In genomic region chr2:29017716-29018275, GRCh38 we compare ENCODE assay signal across 31 cellular contexts. TPM values are rescaled to one million over a fixed set of nuclear protein-coding genes. Genes with fewer than 3 reads are reported as not detected.
A peak's percentile ranks its signal among the peaks of the same experiment; 100 is the strongest.
DNase-seq lines count a peak whose midpoint lies in the region; ATAC-seq and TF ChIP-seq lines count a peak whose summit lies in the region.
"Had no signal": no experiment of that assay in that cellular context is flagged by ENCODE, and none has a peak within 500 bp of the region (broad histone marks: within the 10 kb centered on the region; RNA-seq: fewer than 3 reads in every experiment).

No MANE protein-coding gene starts in this region.

- DNase-seq in activated CD4-positive, alpha-beta memory T cell treated with anti-CD3 and anti-CD28 coated beads for 36 hours, result no peak
- DNase-seq in activated CD4-positive, alpha-beta memory T cell treated with anti-CD3 and anti-CD28 coated beads, Interleukin-2, amount 10 ng/mL, durations not matched to agents 7 days and 5 days, result no peak
- no peak for DNase-seq in CD4-positive, CD25-positive, alpha-beta regulatory T cell
- DNase-seq in activated T-helper 2 cell treated with anti-CD3 and anti-CD28 coated beads, Interferon-gamma antibody, Interleukin-2, Interleukin-4, amounts not matched to agents 10 μg/mL and 5 μg/mL and 100 μg/mL, durations not matched to agents 14 hours and 24 hours and 36 hours (ENCODE audit: low spot score), result no peak
- no peak for DNase-seq in neural crest cell (ENCODE audit: low read depth, low spot score)
- no peak for DNase-seq in posterior cingulate gyrus
- no peak for DNase-seq in Peyer's patch
- DNase-seq in HT-29 (ENCODE audit: low spot score), result no peak
- DNase-seq: activated naive CD4-positive, alpha-beta T cell; H9; hypothalamus; mesenchymal stem cell; MM.1S; NCI-H1417; NCI-H2029; NCI-H526; NK-92 treated with Interleukin-12 subunit alpha and Interleukin-12 subunit beta, amount 100 ng/mL, for 24 hours; PC-3; stimulated activated CD4-positive, alpha-beta T cell treated with anti-CD3 and anti-CD28 coated beads, Interleukin-12 subunit alpha, Interleukin-12 subunit beta, amount 100 ng/mL, for 4 hours; stimulated activated CD4-positive, alpha-beta T cell treated with anti-CD3 and anti-CD28 coated beads, Interleukin-2, amount 100 ng/mL, for 48 hours; stomach; T-helper 2 cell had no signal

- H3K4me3 ChIP-seq in CD4-positive, CD25-positive, alpha-beta regulatory T cell (ENCODE audit: low read depth, low read length), result no peak overlapping the region
- H3K4me3 ChIP-seq in Peyer's patch, result no peak overlapping the region
- H3K4me3 ChIP-seq: GM12878, prostate gland, stomach, vagina had no signal

- H3K36me3 Mint-ChIP-seq in activated CD4-positive, alpha-beta memory T cell treated with anti-CD3 and anti-CD28 coated beads for 36 hours, result peaks cover 2% of the 10 kb centered on the region
- peaks cover 27% of the 10 kb centered on the region for H3K36me3 Mint-ChIP-seq in activated CD4-positive, alpha-beta memory T cell treated with anti-CD3 and anti-CD28 coated beads, Interleukin-2, amount 10 ng/mL, durations not matched to agents 7 days and 5 days (ENCODE audit: low read depth)
- H3K36me3 Mint-ChIP-seq in CD4-positive, CD25-positive, alpha-beta regulatory T cell, result no peaks in the 10 kb centered on the region
- peaks cover 4% of the 10 kb centered on the region for H3K36me3 Mint-ChIP-seq in activated T-helper 2 cell treated with anti-CD3 and anti-CD28 coated beads, Interferon-gamma antibody, Interleukin-2, Interleukin-4, amounts not matched to agents 10 μg/mL and 5 μg/mL and 100 μg/mL, durations not matched to agents 14 hours and 24 hours and 36 hours (ENCODE audit: low read depth)
- H3K36me3 Mint-ChIP-seq in neural crest cell (ENCODE audit: low read depth), result no peaks in the 10 kb centered on the region

- H3K4me1 Mint-ChIP-seq in activated CD4-positive, alpha-beta memory T cell treated with anti-CD3 and anti-CD28 coated beads for 36 hours (ENCODE audit: low read depth), result peaks cover 65% of the 10 kb centered on the region
- H3K4me1 Mint-ChIP-seq in activated CD4-positive, alpha-beta memory T cell treated with anti-CD3 and anti-CD28 coated beads, Interleukin-2, amount 10 ng/mL, durations not matched to agents 7 days and 5 days, result peaks cover 55% of the 10 kb centered on the region
- peaks cover 13 to 50% (median 44%) of the 10 kb centered on the region in 4 donors for H3K4me1 Mint-ChIP-seq in CD4-positive, CD25-positive, alpha-beta regulatory T cell
- H3K4me1 Mint-ChIP-seq in activated T-helper 2 cell treated with anti-CD3 and anti-CD28 coated beads, Interferon-gamma antibody, Interleukin-2, Interleukin-4, amounts not matched to agents 10 μg/mL and 5 μg/mL and 100 μg/mL, durations not matched to agents 14 hours and 24 hours and 36 hours (ENCODE audit: low read depth), result peaks cover 43% of the 10 kb centered on the region
- peaks cover 26% of the 10 kb centered on the region for H3K4me1 Mint-ChIP-seq in neural crest cell

- TF ChIP-seq CTCF in neural crest cell (conservative IDR thresholded peaks at IDR 0.05) (no peak), Peyer's patch (IDR thresholded peaks at IDR 0.05) (no peak)

- no peaks in the 10 kb centered on the region for H3K9me3 Mint-ChIP-seq in activated CD4-positive, alpha-beta memory T cell treated with anti-CD3 and anti-CD28 coated beads for 36 hours
- H3K9me3 Mint-ChIP-seq in activated CD4-positive, alpha-beta memory T cell treated with anti-CD3 and anti-CD28 coated beads, Interleukin-2, amount 10 ng/mL, durations not matched to agents 7 days and 5 days, result no peaks in the 10 kb centered on the region
- H3K9me3 Mint-ChIP-seq in CD4-positive, CD25-positive, alpha-beta regulatory T cell, result peaks cover 0 to 1% (median 0%) of the 10 kb centered on the region in 7 donors
- no peaks in the 10 kb centered on the region for H3K9me3 Mint-ChIP-seq in activated T-helper 2 cell treated with anti-CD3 and anti-CD28 coated beads, Interferon-gamma antibody, Interleukin-2, Interleukin-4, amounts not matched to agents 10 μg/mL and 5 μg/mL and 100 μg/mL, durations not matched to agents 14 hours and 24 hours and 36 hours
- no peaks in the 10 kb centered on the region for H3K9me3 Mint-ChIP-seq in neural crest cell

- CTCF ChIA-PET in activated CD4-positive, alpha-beta memory T cell treated with anti-CD3 and anti-CD28 coated beads for 36 hours (lab: Charles Lee), result interaction anchor here (0.6 to 1.6 kb wide), 4 partner anchors 17 to 112 kb away, joined by 3 to 10 read pairs (median 4); no protein-coding TSS in a partner anchor
- CTCF ChIA-PET in activated CD4-positive, alpha-beta memory T cell treated with anti-CD3 and anti-CD28 coated beads, Interleukin-2, amount 10 ng/mL, durations not matched to agents 7 days and 5 days (lab: Charles Lee), result no interaction called here

- no peak overlapping the region for H3K4me3 Mint-ChIP-seq in activated CD4-positive, alpha-beta memory T cell treated with anti-CD3 and anti-CD28 coated beads for 36 hours
- no peak overlapping the region for H3K4me3 Mint-ChIP-seq in activated CD4-positive, alpha-beta memory T cell treated with anti-CD3 and anti-CD28 coated beads, Interleukin-2, amount 10 ng/mL, durations not matched to agents 7 days and 5 days
- H3K4me3 Mint-ChIP-seq in CD4-positive, CD25-positive, alpha-beta regulatory T cell, result no peak overlapping the region
- no peak overlapping the region for H3K4me3 Mint-ChIP-seq in activated T-helper 2 cell treated with anti-CD3 and anti-CD28 coated beads, Interferon-gamma antibody, Interleukin-2, Interleukin-4, amounts not matched to agents 10 μg/mL and 5 μg/mL and 100 μg/mL, durations not matched to agents 14 hours and 24 hours and 36 hours (ENCODE audit: low read depth)
- no peak overlapping the region for H3K4me3 Mint-ChIP-seq in neural crest cell
- H3K4me3 Mint-ChIP-seq: H9 had no signal

- POLR2A ChIA-PET in activated CD4-positive, alpha-beta memory T cell treated with anti-CD3 and anti-CD28 coated beads for 36 hours (lab: Charles Lee), result no interaction called here
- POLR2A ChIA-PET in activated CD4-positive, alpha-beta memory T cell treated with anti-CD3 and anti-CD28 coated beads, Interleukin-2, amount 10 ng/mL, durations not matched to agents 7 days and 5 days (lab: Charles Lee), result interaction anchor here (3.7 kb wide), 1 partner anchor 98 kb away, joined by 60 read pairs; the partner anchor contains the start of gene CLIP4

- H3K36me3 ChIP-seq in CD4-positive, CD25-positive, alpha-beta regulatory T cell (ENCODE audit: control insufficient read depth, insufficient read depth, low read length), result no peaks in the 10 kb centered on the region
- H3K36me3 ChIP-seq in Peyer's patch, result no peaks in the 10 kb centered on the region
- H3K36me3 ChIP-seq: prostate gland, stomach, vagina had no signal

- H3K27me3 ChIP-seq in CD4-positive, CD25-positive, alpha-beta regulatory T cell (ENCODE audit: control insufficient read depth, insufficient read depth, low read length), result no peaks in the 10 kb centered on the region
- no peaks in the 10 kb centered on the region for H3K27me3 ChIP-seq in Peyer's patch
- H3K27me3 ChIP-seq: stomach, vagina had no signal

- intact Hi-C loops in activated CD4-positive, alpha-beta memory T cell treated with anti-CD3 and anti-CD28 coated beads for 36 hours (cut with micrococcal nuclease), result loop anchor here (5.0 to 10.0 kb wide), 4 partner anchors 115 to 1127 kb away; partner anchors contain the start of gene YPEL5
- intact Hi-C loops in activated T-helper 2 cell treated with anti-CD3 and anti-CD28 coated beads, Interferon-gamma antibody, Interleukin-2, Interleukin-4, amounts not matched to agents 10 μg/mL and 5 μg/mL and 100 μg/mL, durations not matched to agents 14 hours and 24 hours and 36 hours (cut with micrococcal nuclease), result loop anchor here (2.0 to 5.0 kb wide), 2 partner anchors 93 to 180 kb away; no protein-coding TSS in a partner anchor
- intact Hi-C loops in posterior cingulate gyrus (cut with DNase I), result no loop called here

- H3K9me3 ChIP-seq in CD4-positive, CD25-positive, alpha-beta regulatory T cell (ENCODE audit: control insufficient read depth in 2 of 2, low read length in 2 of 2), result no peaks in the 10 kb centered on the region
- no peaks in the 10 kb centered on the region for H3K9me3 ChIP-seq in Peyer's patch
- H3K9me3 ChIP-seq: prostate gland, stomach, vagina had no signal

- peaks cover 48% of the 10 kb centered on the region for H3K4me1 ChIP-seq in CD4-positive, CD25-positive, alpha-beta regulatory T cell (ENCODE audit: control insufficient read depth, insufficient read depth, low read length, poor library complexity, severe bottlenecking)
- peaks cover 0 to 13% (median 7%) of the 10 kb centered on the region in 4 donors for H3K4me1 ChIP-seq in Peyer's patch
- H3K4me1 ChIP-seq: prostate gland had no signal

- H3K27me3 Mint-ChIP-seq in activated CD4-positive, alpha-beta memory T cell treated with anti-CD3 and anti-CD28 coated beads for 36 hours, result no peaks in the 10 kb centered on the region
- H3K27me3 Mint-ChIP-seq in activated CD4-positive, alpha-beta memory T cell treated with anti-CD3 and anti-CD28 coated beads, Interleukin-2, amount 10 ng/mL, durations not matched to agents 7 days and 5 days, result no peaks in the 10 kb centered on the region
- H3K27me3 Mint-ChIP-seq in CD4-positive, CD25-positive, alpha-beta regulatory T cell, result no peaks in the 10 kb centered on the region
- H3K27me3 Mint-ChIP-seq in activated T-helper 2 cell treated with anti-CD3 and anti-CD28 coated beads, Interferon-gamma antibody, Interleukin-2, Interleukin-4, amounts not matched to agents 10 μg/mL and 5 μg/mL and 100 μg/mL, durations not matched to agents 14 hours and 24 hours and 36 hours (ENCODE audit: low read depth), result no peaks in the 10 kb centered on the region
- H3K27me3 Mint-ChIP-seq in neural crest cell (ENCODE audit: low read depth), result no peaks in the 10 kb centered on the region

- TF ChIP-seq POLR2A in Peyer's patch (IDR thresholded peaks at IDR 0.05), result no peak

- no peak for ATAC-seq in CD4-positive, CD25-positive, alpha-beta regulatory T cell (ENCODE audit: low read depth in 2 of 2)
- ATAC-seq: activated CD4-positive, CD25-positive, alpha-beta regulatory T cell treated with anti-CD3 and anti-CD28 coated beads, Interleukin-2, amount 50 U/mL, for 24 hours; GM12878; PC-3; sciatic nerve; SK-N-SH treated with all-trans-retinoic acid at 6 μM for 48 hours had no signal

- H3K27ac Mint-ChIP-seq in activated CD4-positive, alpha-beta memory T cell treated with anti-CD3 and anti-CD28 coated beads for 36 hours, result peak overlapping the region; percentile 82
- no peak overlapping the region for H3K27ac Mint-ChIP-seq in activated CD4-positive, alpha-beta memory T cell treated with anti-CD3 and anti-CD28 coated beads, Interleukin-2, amount 10 ng/mL, durations not matched to agents 7 days and 5 days
- H3K27ac Mint-ChIP-seq in CD4-positive, CD25-positive, alpha-beta regulatory T cell, result peak overlapping the region in 2 of 3 donors; percentile 63 to 99
- peak overlapping the region; percentile 2 for H3K27ac Mint-ChIP-seq in activated T-helper 2 cell treated with anti-CD3 and anti-CD28 coated beads, Interferon-gamma antibody, Interleukin-2, Interleukin-4, amounts not matched to agents 10 μg/mL and 5 μg/mL and 100 μg/mL, durations not matched to agents 14 hours and 24 hours and 36 hours
- peak overlapping the region; percentile 27 for H3K27ac Mint-ChIP-seq in neural crest cell (ENCODE audit: unreplicated experiment)
- H3K27ac Mint-ChIP-seq: H9 had no signal

- H3K27ac ChIP-seq in CD4-positive, CD25-positive, alpha-beta regulatory T cell (ENCODE audit: insufficient read depth, low read length, poor library complexity, severe bottlenecking), result no peak overlapping the region
- no peak overlapping the region for H3K27ac ChIP-seq in Peyer's patch
- H3K27ac ChIP-seq: HL-60, vagina had no signal

RNA-seq across cellular contexts. Expression of gene TOGARAM2, which starts 36.7 kb away (rescaled TPM):
- 1 to 10 TPM; 9.6 TPM for total RNA-seq in activated CD4-positive, alpha-beta memory T cell treated with anti-CD3 and anti-CD28 coated beads for 36 hours
- total RNA-seq in activated CD4-positive, alpha-beta memory T cell treated with anti-CD3 and anti-CD28 coated beads, Interleukin-2, amount 10 ng/mL, durations not matched to agents 7 days and 5 days, result 10 to 100 TPM in 1 of 2 experiments, 1 to 10 TPM in 1; 8.9 to 10.3 TPM
- total RNA-seq in CD4-positive, CD25-positive, alpha-beta regulatory T cell, result 9.3 TPM
- polyA plus RNA-seq in CD4-positive, CD25-positive, alpha-beta regulatory T cell, result 1 to 10 TPM in 3 of 4 donors, not detected in 1; 1.5 to 2.4 (median 1.7) TPM
- total RNA-seq in activated T-helper 2 cell treated with anti-CD3 and anti-CD28 coated beads, Interferon-gamma antibody, Interleukin-2, Interleukin-4, amounts not matched to agents 10 μg/mL and 5 μg/mL and 100 μg/mL, durations not matched to agents 14 hours and 24 hours and 36 hours, result 3.0 and 4.0 TPM in 2 replicates
- total RNA-seq in neural crest cell, result 0.35 TPM in 1 of 2 replicates, not detected in the other
- total RNA-seq in Peyer's patch, result 1 to 10 TPM in 1 of 4 donors, under 1 TPM in 3; under 0.01 to 1.1 (median 0.22) TPM
- 0.20 and 0.83 TPM in 2 replicates for total RNA-seq in HT-29 (2014; rRNA removed; shearing (Covaris generic))
- total RNA-seq: PC-3 had no signal

RNA-seq across cellular contexts. Expression of gene PCARE, which starts 56.5 kb away (rescaled TPM):
- total RNA-seq in activated CD4-positive, alpha-beta memory T cell treated with anti-CD3 and anti-CD28 coated beads for 36 hours, result not detected
- not detected for total RNA-seq in activated CD4-positive, alpha-beta memory T cell treated with anti-CD3 and anti-CD28 coated beads, Interleukin-2, amount 10 ng/mL, durations not matched to agents 7 days and 5 days
- not detected for total RNA-seq in CD4-positive, CD25-positive, alpha-beta regulatory T cell
- polyA plus RNA-seq in CD4-positive, CD25-positive, alpha-beta regulatory T cell, result not detected
- total RNA-seq in activated T-helper 2 cell treated with anti-CD3 and anti-CD28 coated beads, Interferon-gamma antibody, Interleukin-2, Interleukin-4, amounts not matched to agents 10 μg/mL and 5 μg/mL and 100 μg/mL, durations not matched to agents 14 hours and 24 hours and 36 hours, result not detected in 2 replicates
- total RNA-seq in neural crest cell, result not detected in 2 replicates
- not detected for total RNA-seq in Peyer's patch
- not detected in 2 replicates for total RNA-seq in HT-29 (2014; rRNA removed; shearing (Covaris generic))
- total RNA-seq: A172, fibroblast of lung, H9, PC-3, prostate gland, vagina had no signal
- polyA plus RNA-seq: fibroblast of lung had no signal
